ENCODE assay signal across 1 cellular context in the genomic region with DNA sequence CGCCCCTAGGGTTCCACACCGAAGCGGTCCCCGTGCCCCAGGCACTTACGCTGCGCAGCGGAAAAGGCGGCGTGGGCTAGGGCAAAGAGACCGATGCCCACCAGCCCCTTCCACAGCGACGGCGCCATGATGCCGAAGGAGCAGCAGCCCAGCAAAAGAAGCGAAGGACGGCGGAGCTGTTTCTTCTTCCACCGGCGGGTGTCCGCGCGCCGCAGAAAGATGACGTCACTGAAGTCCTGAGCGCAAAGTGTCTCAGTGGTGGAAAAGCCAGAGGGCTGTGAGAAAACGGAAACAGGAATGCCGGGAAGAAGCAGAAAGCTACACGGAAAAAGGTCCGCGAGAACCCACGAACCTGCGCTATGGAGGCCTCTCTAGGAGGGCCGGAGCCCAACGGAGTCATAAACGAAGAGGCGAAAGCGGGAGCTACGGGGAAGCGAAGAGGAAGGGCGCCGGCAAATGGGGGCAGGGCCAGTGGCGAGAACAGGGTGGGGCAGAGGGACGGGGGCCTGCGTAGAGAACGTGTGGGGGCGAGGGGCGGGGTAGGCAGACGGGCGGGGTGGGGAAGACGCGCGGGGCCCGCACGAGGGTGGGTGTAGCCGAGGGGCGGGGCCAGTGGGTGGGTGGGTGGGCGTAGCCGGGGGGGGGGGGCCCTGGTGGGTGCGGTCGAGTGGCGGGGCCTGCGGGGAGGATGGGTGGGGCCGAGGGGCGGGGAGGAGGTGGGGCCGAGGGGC.
TF ChIP-seq lines count a peak whose summit lies in the region.

A gene (minus strand): TSS at position 441 of the 731 bp plus-strand sequence. CDS start 313 bp downstream, at position 128.

TF ChIP-seq in HEK293, 187 proteins besides CTCF, POLR2A, EP300 and RAD21 (continued from another document and continues in another):
- TF ChIP-seq, protein P1, sequence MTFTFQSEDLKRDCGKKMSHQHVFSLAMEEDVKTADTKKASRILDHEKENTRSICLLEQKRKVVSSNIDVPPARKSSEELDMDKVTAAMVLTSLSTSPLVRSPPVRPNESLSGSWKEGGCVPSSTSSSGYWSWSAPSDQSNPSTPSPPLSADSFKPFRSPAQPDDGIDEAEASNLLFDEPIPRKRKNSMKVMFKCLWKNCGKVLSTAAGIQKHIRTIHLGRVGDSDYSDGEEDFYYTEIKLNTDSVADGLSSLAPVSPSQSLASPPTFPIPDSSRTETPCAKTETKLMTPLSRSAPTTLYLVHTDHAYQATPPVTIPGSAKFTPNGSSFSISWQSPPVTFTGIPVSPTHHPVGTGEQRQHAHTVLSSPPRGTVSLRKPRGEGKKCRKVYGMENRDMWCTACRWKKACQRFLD (tag by site-specific recombination; IDR thresholded peaks at IDR 0.05) = no peak
- TF ChIP-seq HOXC10 (CRISPR knock-in tag; IDR thresholded peaks at IDR 0.05) (no peak), ZNF660 (tag by site-specific recombination; IDR thresholded peaks at IDR 0.05) (0 out of 2 replicates have a peak, but pooled peaks have one; percentile 64), SP7 (tag by site-specific recombination; IDR thresholded peaks at IDR 0.05) (peak; percentile 78), ZNF707 (tag by site-specific recombination; IDR thresholded peaks at IDR 0.05) (no peak), ZNF596 (tag by site-specific recombination; IDR thresholded peaks at IDR 0.05) (no peak), TRIM28 (IDR thresholded peaks at IDR 0.05; ENCODE audit: borderline replicate concordance, low read length) (no peak), ZNF658 (tag by site-specific recombination; IDR thresholded peaks at IDR 0.05) (no peak), ZNF423 (tag by site-specific recombination; IDR thresholded peaks at IDR 0.05) (0 out of 2 replicates have a peak, but pooled peaks have one; percentile 15), REPIN1 (tag by site-specific recombination; IDR thresholded peaks at IDR 0.05; ENCODE audit: low read depth) (no peak; the same call in 1 of the 2 replicates), ZNF2 (tag by site-specific recombination; IDR thresholded peaks at IDR 0.05) (peak; percentile 89), ZNF404 (tag by site-specific recombination; IDR thresholded peaks at IDR 0.05) (no peak), ZNF701 (tag by site-specific recombination; IDR thresholded peaks at IDR 0.05) (no peak), ZFP3 (tag by site-specific recombination; IDR thresholded peaks at IDR 0.05; ENCODE audit: low read depth) (no peak), SP3 (tag by site-specific recombination; IDR thresholded peaks at IDR 0.05) (peak; percentile 69), ZNF76 (tag by site-specific recombination; IDR thresholded peaks at IDR 0.05; ENCODE audit: borderline replicate concordance, low read depth) (peak; percentile 94), ZNF514 (tag by site-specific recombination; IDR thresholded peaks at IDR 0.05) (no peak), OVOL3 (tag by site-specific recombination; IDR thresholded peaks at IDR 0.05) (0 out of 2 replicates have a peak, but pooled peaks have one; percentile 72), ZNF776 (tag by site-specific recombination; IDR thresholded peaks at IDR 0.05; ENCODE audit: borderline replicate concordance) (no peak), ZNF366 (tag by site-specific recombination; conservative IDR thresholded peaks at IDR 0.05) (peak; percentile 77), ZNF175 (tag by site-specific recombination; IDR thresholded peaks at IDR 0.05) (no peak), KLF8 (tag by site-specific recombination; IDR thresholded peaks at IDR 0.05) (peak; percentile 84; the same call in 1 of the 2 replicates), ZNF292 (tag by site-specific recombination; IDR thresholded peaks at IDR 0.05; ENCODE audit: borderline replicate concordance, low read depth) (no peak), ZBTB8A (tag by site-specific recombination; IDR thresholded peaks at IDR 0.05) (peak; percentile 62), PRDM1 (tag by site-specific recombination; IDR thresholded peaks at IDR 0.05) (0 out of 2 replicates have a peak, but pooled peaks have one; percentile 4), EGR2 (tag by site-specific recombination; IDR thresholded peaks at IDR 0.05; ENCODE audit: low read depth) (peak; percentile 46; the same call in 1 of the 2 replicates), ZNF311 (tag by site-specific recombination; IDR thresholded peaks at IDR 0.05; ENCODE audit: borderline replicate concordance) (no peak), ZNF621 (tag by site-specific recombination; IDR thresholded peaks at IDR 0.05) (no peak), ZBTB17 (tag by site-specific recombination; IDR thresholded peaks at IDR 0.05) (peak; percentile 89), ZNF354C (tag by site-specific recombination; IDR thresholded peaks at IDR 0.05; ENCODE audit: borderline replicate concordance, low read depth) (no peak)
- TF ChIP-seq, protein P2, sequence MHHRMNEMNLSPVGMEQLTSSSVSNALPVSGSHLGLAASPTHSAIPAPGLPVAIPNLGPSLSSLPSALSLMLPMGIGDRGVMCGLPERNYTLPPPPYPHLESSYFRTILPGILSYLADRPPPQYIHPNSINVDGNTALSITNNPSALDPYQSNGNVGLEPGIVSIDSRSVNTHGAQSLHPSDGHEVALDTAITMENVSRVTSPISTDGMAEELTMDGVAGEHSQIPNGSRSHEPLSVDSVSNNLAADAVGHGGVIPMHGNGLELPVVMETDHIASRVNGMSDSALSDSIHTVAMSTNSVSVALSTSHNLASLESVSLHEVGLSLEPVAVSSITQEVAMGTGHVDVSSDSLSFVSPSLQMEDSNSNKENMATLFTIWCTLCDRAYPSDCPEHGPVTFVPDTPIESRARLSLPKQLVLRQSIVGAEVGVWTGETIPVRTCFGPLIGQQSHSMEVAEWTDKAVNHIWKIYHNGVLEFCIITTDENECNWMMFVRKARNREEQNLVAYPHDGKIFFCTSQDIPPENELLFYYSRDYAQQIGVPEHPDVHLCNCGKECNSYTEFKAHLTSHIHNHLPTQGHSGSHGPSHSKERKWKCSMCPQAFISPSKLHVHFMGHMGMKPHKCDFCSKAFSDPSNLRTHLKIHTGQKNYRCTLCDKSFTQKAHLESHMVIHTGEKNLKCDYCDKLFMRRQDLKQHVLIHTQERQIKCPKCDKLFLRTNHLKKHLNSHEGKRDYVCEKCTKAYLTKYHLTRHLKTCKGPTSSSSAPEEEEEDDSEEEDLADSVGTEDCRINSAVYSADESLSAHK (tag by site-specific recombination; IDR thresholded peaks at IDR 0.05) = peak; percentile 78
- TF ChIP-seq, protein P3, sequence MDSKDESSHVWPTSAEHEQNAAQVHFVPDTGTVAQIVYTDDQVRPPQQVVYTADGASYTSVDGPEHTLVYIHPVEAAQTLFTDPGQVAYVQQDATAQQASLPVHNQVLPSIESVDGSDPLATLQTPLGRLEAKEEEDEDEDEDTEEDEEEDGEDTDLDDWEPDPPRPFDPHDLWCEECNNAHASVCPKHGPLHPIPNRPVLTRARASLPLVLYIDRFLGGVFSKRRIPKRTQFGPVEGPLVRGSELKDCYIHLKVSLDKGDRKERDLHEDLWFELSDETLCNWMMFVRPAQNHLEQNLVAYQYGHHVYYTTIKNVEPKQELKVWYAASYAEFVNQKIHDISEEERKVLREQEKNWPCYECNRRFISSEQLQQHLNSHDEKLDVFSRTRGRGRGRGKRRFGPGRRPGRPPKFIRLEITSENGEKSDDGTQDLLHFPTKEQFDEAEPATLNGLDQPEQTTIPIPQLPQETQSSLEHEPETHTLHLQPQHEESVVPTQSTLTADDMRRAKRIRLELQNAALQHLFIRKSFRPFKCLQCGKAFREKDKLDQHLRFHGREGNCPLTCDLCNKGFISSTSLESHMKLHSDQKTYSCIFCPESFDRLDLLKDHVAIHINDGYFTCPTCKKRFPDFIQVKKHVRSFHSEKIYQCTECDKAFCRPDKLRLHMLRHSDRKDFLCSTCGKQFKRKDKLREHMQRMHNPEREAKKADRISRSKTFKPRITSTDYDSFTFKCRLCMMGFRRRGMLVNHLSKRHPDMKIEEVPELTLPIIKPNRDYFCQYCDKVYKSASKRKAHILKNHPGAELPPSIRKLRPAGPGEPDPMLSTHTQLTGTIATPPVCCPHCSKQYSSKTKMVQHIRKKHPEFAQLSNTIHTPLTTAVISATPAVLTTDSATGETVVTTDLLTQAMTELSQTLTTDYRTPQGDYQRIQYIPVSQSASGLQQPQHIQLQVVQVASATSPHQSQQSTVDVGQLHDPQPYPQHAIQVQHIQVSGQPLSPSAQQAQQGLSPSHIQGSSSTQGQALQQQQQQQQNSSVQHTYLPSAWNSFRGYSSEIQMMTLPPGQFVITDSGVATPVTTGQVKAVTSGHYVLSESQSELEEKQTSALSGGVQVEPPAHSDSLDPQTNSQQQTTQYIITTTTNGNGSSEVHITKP (tag by site-specific recombination; IDR thresholded peaks at IDR 0.05) = no peak
- TF ChIP-seq, protein P4, sequence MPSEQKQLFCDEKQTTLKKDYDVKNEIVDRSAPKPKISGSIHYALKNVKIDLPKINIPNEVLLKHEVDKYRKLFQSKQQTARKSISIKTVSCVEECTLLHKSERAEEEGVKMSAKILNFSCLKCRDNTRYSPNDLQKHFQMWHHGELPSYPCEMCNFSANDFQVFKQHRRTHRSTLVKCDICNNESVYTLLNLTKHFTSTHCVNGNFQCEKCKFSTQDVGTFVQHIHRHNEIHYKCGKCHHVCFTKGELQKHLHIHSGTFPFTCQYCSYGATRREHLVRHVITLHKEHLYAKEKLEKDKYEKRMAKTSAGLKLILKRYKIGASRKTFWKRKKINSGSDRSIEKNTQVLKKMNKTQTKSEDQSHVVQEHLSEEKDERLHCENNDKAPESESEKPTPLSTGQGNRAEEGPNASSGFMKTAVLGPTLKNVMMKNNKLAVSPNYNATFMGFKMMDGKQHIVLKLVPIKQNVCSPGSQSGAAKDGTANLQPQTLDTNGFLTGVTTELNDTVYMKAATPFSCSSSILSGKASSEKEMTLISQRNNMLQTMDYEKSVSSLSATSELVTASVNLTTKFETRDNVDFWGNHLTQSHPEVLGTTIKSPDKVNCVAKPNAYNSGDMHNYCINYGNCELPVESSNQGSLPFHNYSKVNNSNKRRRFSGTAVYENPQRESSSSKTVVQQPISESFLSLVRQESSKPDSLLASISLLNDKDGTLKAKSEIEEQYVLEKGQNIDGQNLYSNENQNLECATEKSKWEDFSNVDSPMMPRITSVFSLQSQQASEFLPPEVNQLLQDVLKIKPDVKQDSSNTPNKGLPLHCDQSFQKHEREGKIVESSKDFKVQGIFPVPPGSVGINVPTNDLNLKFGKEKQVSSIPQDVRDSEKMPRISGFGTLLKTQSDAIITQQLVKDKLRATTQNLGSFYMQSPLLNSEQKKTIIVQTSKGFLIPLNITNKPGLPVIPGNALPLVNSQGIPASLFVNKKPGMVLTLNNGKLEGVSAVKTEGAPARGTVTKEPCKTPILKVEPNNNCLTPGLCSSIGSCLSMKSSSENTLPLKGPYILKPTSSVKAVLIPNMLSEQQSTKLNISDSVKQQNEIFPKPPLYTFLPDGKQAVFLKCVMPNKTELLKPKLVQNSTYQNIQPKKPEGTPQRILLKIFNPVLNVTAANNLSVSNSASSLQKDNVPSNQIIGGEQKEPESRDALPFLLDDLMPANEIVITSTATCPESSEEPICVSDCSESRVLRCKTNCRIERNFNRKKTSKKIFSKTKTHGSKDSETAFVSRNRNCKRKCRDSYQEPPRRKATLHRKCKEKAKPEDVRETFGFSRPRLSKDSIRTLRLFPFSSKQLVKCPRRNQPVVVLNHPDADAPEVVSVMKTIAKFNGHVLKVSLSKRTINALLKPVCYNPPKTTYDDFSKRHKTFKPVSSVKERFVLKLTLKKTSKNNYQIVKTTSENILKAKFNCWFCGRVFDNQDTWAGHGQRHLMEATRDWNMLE (tag by site-specific recombination; conservative IDR thresholded peaks at IDR 0.05; ENCODE audit: low read depth) = 0 out of 2 replicates have a peak, but pooled peaks have one; percentile 13
- TF ChIP-seq, protein P5, sequence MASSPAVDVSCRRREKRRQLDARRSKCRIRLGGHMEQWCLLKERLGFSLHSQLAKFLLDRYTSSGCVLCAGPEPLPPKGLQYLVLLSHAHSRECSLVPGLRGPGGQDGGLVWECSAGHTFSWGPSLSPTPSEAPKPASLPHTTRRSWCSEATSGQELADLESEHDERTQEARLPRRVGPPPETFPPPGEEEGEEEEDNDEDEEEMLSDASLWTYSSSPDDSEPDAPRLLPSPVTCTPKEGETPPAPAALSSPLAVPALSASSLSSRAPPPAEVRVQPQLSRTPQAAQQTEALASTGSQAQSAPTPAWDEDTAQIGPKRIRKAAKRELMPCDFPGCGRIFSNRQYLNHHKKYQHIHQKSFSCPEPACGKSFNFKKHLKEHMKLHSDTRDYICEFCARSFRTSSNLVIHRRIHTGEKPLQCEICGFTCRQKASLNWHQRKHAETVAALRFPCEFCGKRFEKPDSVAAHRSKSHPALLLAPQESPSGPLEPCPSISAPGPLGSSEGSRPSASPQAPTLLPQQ (tag by site-specific recombination; IDR thresholded peaks at IDR 0.05) = peak; percentile 67
- TF ChIP-seq, protein P6, sequence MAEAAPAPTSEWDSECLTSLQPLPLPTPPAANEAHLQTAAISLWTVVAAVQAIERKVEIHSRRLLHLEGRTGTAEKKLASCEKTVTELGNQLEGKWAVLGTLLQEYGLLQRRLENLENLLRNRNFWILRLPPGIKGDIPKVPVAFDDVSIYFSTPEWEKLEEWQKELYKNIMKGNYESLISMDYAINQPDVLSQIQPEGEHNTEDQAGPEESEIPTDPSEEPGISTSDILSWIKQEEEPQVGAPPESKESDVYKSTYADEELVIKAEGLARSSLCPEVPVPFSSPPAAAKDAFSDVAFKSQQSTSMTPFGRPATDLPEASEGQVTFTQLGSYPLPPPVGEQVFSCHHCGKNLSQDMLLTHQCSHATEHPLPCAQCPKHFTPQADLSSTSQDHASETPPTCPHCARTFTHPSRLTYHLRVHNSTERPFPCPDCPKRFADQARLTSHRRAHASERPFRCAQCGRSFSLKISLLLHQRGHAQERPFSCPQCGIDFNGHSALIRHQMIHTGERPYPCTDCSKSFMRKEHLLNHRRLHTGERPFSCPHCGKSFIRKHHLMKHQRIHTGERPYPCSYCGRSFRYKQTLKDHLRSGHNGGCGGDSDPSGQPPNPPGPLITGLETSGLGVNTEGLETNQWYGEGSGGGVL (tag by site-specific recombination; IDR thresholded peaks at IDR 0.05) = no peak
- TF ChIP-seq, protein P7, sequence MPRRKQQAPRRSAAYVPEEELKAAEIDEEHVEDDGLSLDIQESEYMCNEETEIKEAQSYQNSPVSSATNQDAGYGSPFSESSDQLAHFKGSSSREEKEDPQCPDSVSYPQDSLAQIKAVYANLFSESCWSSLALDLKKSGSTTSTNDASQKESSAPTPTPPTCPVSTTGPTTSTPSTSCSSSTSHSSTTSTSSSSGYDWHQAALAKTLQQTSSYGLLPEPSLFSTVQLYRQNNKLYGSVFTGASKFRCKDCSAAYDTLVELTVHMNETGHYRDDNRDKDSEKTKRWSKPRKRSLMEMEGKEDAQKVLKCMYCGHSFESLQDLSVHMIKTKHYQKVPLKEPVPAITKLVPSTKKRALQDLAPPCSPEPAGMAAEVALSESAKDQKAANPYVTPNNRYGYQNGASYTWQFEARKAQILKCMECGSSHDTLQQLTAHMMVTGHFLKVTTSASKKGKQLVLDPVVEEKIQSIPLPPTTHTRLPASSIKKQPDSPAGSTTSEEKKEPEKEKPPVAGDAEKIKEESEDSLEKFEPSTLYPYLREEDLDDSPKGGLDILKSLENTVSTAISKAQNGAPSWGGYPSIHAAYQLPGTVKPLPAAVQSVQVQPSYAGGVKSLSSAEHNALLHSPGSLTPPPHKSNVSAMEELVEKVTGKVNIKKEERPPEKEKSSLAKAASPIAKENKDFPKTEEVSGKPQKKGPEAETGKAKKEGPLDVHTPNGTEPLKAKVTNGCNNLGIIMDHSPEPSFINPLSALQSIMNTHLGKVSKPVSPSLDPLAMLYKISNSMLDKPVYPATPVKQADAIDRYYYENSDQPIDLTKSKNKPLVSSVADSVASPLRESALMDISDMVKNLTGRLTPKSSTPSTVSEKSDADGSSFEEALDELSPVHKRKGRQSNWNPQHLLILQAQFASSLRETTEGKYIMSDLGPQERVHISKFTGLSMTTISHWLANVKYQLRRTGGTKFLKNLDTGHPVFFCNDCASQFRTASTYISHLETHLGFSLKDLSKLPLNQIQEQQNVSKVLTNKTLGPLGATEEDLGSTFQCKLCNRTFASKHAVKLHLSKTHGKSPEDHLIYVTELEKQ (tag by site-specific recombination; IDR thresholded peaks at IDR 0.05; ENCODE audit: borderline replicate concordance) = no peak
